Comparison of ENCODE assay signal across 13 cellular contexts in genomic region chr4:56668267-56668666, GRCh38. TPM values are rescaled to one million over a fixed set of nuclear protein-coding genes. Genes with fewer than 3 reads are reported as not detected.
DNase-seq lines count a peak whose midpoint lies in the region; ATAC-seq and TF ChIP-seq lines count a peak whose summit lies in the region.
"Had no signal": no experiment of that assay in that cellular context is flagged by ENCODE, and none has a peak within 500 bp of the region (broad histone marks: within the 10 kb centered on the region; RNA-seq: fewer than 3 reads in every experiment).

No MANE protein-coding gene starts in this region.

- H3K4me3 ChIP-seq in brain microvascular endothelial cell (ENCODE audit: low read depth, low read length): no peak overlapping the region

- no peaks in the 10 kb centered on the region for H3K36me3 ChIP-seq in brain microvascular endothelial cell (replicated peaks)

- H3K4me3 Mint-ChIP-seq in activated CD4-positive, alpha-beta T cell treated with anti-CD3 and anti-CD28 coated beads for 36 hours: no peak overlapping the region
- no peak overlapping the region for H3K4me3 Mint-ChIP-seq in progenitor cell of endocrine pancreas (ENCODE audit: low read depth)
- H3K4me3 Mint-ChIP-seq: T-helper 2 cell treated with Interferon-gamma antibody and Interleukin-4, amounts not matched to agents 5 μg/mL and 100 μg/mL, for 36 hours had no signal

- H3K27me3 Mint-ChIP-seq in activated CD4-positive, alpha-beta T cell treated with anti-CD3 and anti-CD28 coated beads for 36 hours: peaks cover 9% of the 10 kb centered on the region
- peaks cover 24% of the 10 kb centered on the region for H3K27me3 Mint-ChIP-seq in progenitor cell of endocrine pancreas

- ATAC-seq in activated CD4-positive, alpha-beta T cell treated with anti-CD3 and anti-CD28 coated beads for 36 hours: peak; percentile 58
- ATAC-seq in GM18907 (IDR thresholded peaks at IDR 0.05; ENCODE audit: unreplicated experiment): no peak

- intact Hi-C loops in activated CD4-positive, alpha-beta T cell treated with anti-CD3 and anti-CD28 coated beads for 36 hours (cut with DNase I, micrococcal nuclease): loop anchor here (1.0 kb wide), 3 partner anchors 132 to 168 kb away; no protein-coding TSS in a partner anchor

- POLR2A ChIA-PET in activated CD4-positive, alpha-beta T cell treated with anti-CD3 and anti-CD28 coated beads for 36 hours (lab: Charles Lee): no interaction called here

- DNase-seq in activated CD4-positive, alpha-beta T cell treated with anti-CD3 and anti-CD28 coated beads for 36 hours: peak; percentile 50
- no peak for DNase-seq in activated CD4-positive, alpha-beta T cell treated with anti-CD3 and anti-CD28 coated beads for 1 hour
- DNase-seq in KBM-7: peak; percentile 51
- DNase-seq in brain microvascular endothelial cell: no peak
- no peak for DNase-seq in progenitor cell of endocrine pancreas (ENCODE audit: low spot score, unreplicated experiment)
- DNase-seq in NK-92 (lab: John Stamatoyannopoulos, UW; ENCODE audit: unreplicated experiment): no peak
- no peak for DNase-seq in ecto neural progenitor cell (ENCODE audit: low spot score)
- DNase-seq: activated naive CD4-positive, alpha-beta T cell treated with anti-CD3 and anti-CD28 coated beads, Interleukin-2, amount 50 U/mL, for 16 hours; C1 segment of cervical spinal cord; NCI-H2029; stimulated activated CD4-positive, alpha-beta T cell treated with anti-CD3 and anti-CD28 coated beads, Interleukin-4, amount 100 ng/mL, for 4 hours had no signal

- in situ Hi-C loops in KBM-7 (cut with MboI; ENCODE audit: low pct_unique_long_range_greater_than_20kb, low sequenced_read_pairs): no loop called here
- in situ Hi-C loops in brain microvascular endothelial cell (cut with HindIII; ENCODE audit: low pct_ligation_motif_present, low sequenced_read_pairs): no loop called here

- no peaks in the 10 kb centered on the region for H3K4me1 Mint-ChIP-seq in activated CD4-positive, alpha-beta T cell treated with anti-CD3 and anti-CD28 coated beads for 36 hours
- no peaks in the 10 kb centered on the region for H3K4me1 Mint-ChIP-seq in progenitor cell of endocrine pancreas (ENCODE audit: low read depth)

- H3K27ac Mint-ChIP-seq in activated CD4-positive, alpha-beta T cell treated with anti-CD3 and anti-CD28 coated beads for 36 hours: no peak overlapping the region
- no peak overlapping the region for H3K27ac Mint-ChIP-seq in progenitor cell of endocrine pancreas
- H3K27ac Mint-ChIP-seq: T-helper 2 cell treated with Interferon-gamma antibody and Interleukin-4, amounts not matched to agents 5 μg/mL and 100 μg/mL, for 36 hours had no signal

- no peak overlapping the region for H3K27ac ChIP-seq in brain microvascular endothelial cell

- H3K27me3 ChIP-seq in brain microvascular endothelial cell (replicated peaks): no peaks in the 10 kb centered on the region

- H3K9me3 Mint-ChIP-seq in activated CD4-positive, alpha-beta T cell treated with anti-CD3 and anti-CD28 coated beads for 36 hours (ENCODE audit: low read depth): peaks cover 6% of the 10 kb centered on the region
- peaks cover 2% of the 10 kb centered on the region for H3K9me3 Mint-ChIP-seq in progenitor cell of endocrine pancreas (ENCODE audit: low read depth)

- H3K36me3 Mint-ChIP-seq in activated CD4-positive, alpha-beta T cell treated with anti-CD3 and anti-CD28 coated beads for 36 hours (ENCODE audit: low read depth): peaks cover 5% of the 10 kb centered on the region
- H3K36me3 Mint-ChIP-seq in progenitor cell of endocrine pancreas (ENCODE audit: insufficient read depth): no peaks in the 10 kb centered on the region

- peak; percentile 56 for TF ChIP-seq CTCF in brain microvascular endothelial cell (IDR thresholded peaks at IDR 0.05; ENCODE audit: low read depth, low read length, missing control alignments)
- TF ChIP-seq CTCF in progenitor cell of endocrine pancreas (IDR thresholded peaks at IDR 0.05; ENCODE audit: unreplicated experiment): peak; percentile 49

- CTCF ChIA-PET in activated CD4-positive, alpha-beta T cell treated with anti-CD3 and anti-CD28 coated beads for 36 hours (lab: Charles Lee): interaction anchor here (0.6 to 0.9 kb wide), 6 partner anchors 10 to 235 kb away, joined by 3 to 4 read pairs (median 3); no protein-coding TSS in a partner anchor

RNA-seq across cellular contexts. Expression of gene HOPX, which starts 12.8 kb away (rescaled TPM):
- 10 to 100 TPM; 56.3 to 83.9 TPM for total RNA-seq in activated CD4-positive, alpha-beta T cell treated with anti-CD3 and anti-CD28 coated beads for 36 hours
- 0.55 and 0.69 TPM in 2 replicates for total RNA-seq in progenitor cell of endocrine pancreas

Comparison
In these comparisons a context has a peak if more than half of its experiments do, and no peak if none do; other contexts are left out.
1. DNase-seq: peak in activated CD4-positive, alpha-beta T cell treated with anti-CD3 and anti-CD28 coated beads for 36 hours (single experiment) and KBM-7 (single experiment); none in activated CD4-positive, alpha-beta T cell treated with anti-CD3 and anti-CD28 coated beads for 1 hour (single experiment), brain microvascular endothelial cell (single experiment), progenitor cell of endocrine pancreas (single experiment), NK-92 (single experiment) and ecto neural progenitor cell (single experiment).
2. RNA of gene HOPX, which starts 12.8 kb away (total RNA-seq): 56.3 to 83.9 TPM in activated CD4-positive, alpha-beta T cell treated with anti-CD3 and anti-CD28 coated beads for 36 hours; 0.55 to 0.69 TPM in progenitor cell of endocrine pancreas; every median in the first group is over 10 times any median in the second.